ENCODE assay signal across 1 cellular context in genomic region chr4:16900325-16900724, GRCh38.
TF ChIP-seq lines count a peak whose summit lies in the region.

No MANE protein-coding gene starts in this region.

TF ChIP-seq in GM23338, 12 proteins besides CTCF, POLR2A, EP300 and RAD21 (continued from another document):
- TF ChIP-seq ZNF462 (CRISPR knock-in tag; IDR thresholded peaks at IDR 0.05), result no peak
- no peak for TF ChIP-seq ZNF331 (CRISPR knock-in tag; IDR thresholded peaks at IDR 0.05; ENCODE audit: low read depth)
- TF ChIP-seq EZH2phosphoT487 (IDR thresholded peaks at IDR 0.05; ENCODE audit: unreplicated experiment), result no peak
- no peak for TF ChIP-seq EZH2 (IDR thresholded peaks at IDR 0.05; ENCODE audit: low read depth, unreplicated experiment)
- TF ChIP-seq REST (IDR thresholded peaks at IDR 0.05; ENCODE audit: unreplicated experiment), result no peak
- no peak for TF ChIP-seq JUNB (IDR thresholded peaks at IDR 0.05; ENCODE audit: unreplicated experiment)
- no peak for TF ChIP-seq NANOG (IDR thresholded peaks at IDR 0.05; ENCODE audit: borderline replicate concordance)
- TF ChIP-seq ZNF114 (CRISPR knock-in tag; IDR thresholded peaks at IDR 0.05), result no peak
TF ChIP-seq in GM23338: peak in this region for 0.
